Comparison of ENCODE assay signal across 1 cellular context in genomic region chr11:94922675-94923347, GRCh38.
TF ChIP-seq lines count a peak whose summit lies in the region.

No MANE protein-coding gene starts in this region.

TF ChIP-seq in HepG2, 621 proteins besides CTCF, POLR2A, EP300 and RAD21:
- no peak for TF ChIP-seq ZNF710 (CRISPR knock-in tag; IDR thresholded peaks at IDR 0.05; ENCODE audit: borderline replicate concordance)
- TF ChIP-seq TRAFD1 (CRISPR knock-in tag; IDR thresholded peaks at IDR 0.05; ENCODE audit: borderline replicate concordance): no peak
- TF ChIP-seq ZNF124 (CRISPR knock-in tag; IDR thresholded peaks at IDR 0.05): no peak
- TF ChIP-seq FOXO1 (CRISPR knock-in tag; IDR thresholded peaks at IDR 0.05): no peak
- no peak for TF ChIP-seq ZSCAN22 (CRISPR knock-in tag; IDR thresholded peaks at IDR 0.05)
- no peak for TF ChIP-seq SIX1 (CRISPR knock-in tag; IDR thresholded peaks at IDR 0.05; ENCODE audit: borderline replicate concordance)
- TF ChIP-seq ZNF367 (CRISPR knock-in tag; IDR thresholded peaks at IDR 0.05; ENCODE audit: borderline replicate concordance): no peak
- TF ChIP-seq PAXIP1 (CRISPR knock-in tag; conservative IDR thresholded peaks at IDR 0.05): no peak
- TF ChIP-seq ZNF782 (CRISPR knock-in tag; IDR thresholded peaks at IDR 0.05; ENCODE audit: borderline replicate concordance): no peak
